15 cellular contexts compared by ENCODE assay signal in the genomic region with DNA sequence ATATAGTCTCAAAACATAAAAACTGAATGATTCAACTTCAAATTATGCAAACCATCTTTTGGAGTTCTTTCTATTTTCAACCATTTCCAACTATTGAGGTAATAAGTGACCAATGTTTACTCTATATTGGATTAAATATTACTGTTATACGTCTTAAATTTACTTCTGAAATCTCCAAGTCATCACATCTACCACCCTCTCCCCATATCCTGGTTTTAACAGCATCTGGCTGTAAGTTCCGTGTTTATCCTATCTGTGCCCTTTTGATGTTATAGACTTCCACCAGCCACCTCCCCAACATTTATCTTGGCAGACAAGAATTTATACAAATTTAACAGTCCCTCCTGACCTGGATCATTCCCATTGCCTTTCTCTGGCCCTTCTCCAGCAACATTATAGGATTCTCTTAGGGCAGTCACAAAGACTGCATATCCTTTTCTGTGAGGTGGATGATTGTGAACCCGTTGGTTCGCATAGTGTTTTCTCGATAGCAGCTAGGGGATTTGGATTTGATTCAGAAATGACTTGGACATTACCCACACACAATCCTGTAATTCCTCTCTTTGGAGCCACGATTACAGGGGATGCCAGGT.
DNase-seq lines count a peak whose midpoint lies in the region; ATAC-seq, FAIRE-seq and TF ChIP-seq lines count a peak whose summit lies in the region.
"Had no signal": no experiment of that assay in that cellular context is flagged by ENCODE, and none has a peak within 500 bp of the region (broad histone marks: within the 10 kb centered on the region; RNA-seq: fewer than 3 reads in every experiment).

No MANE protein-coding gene starts in this region.

- no peak for TF ChIP-seq POLR2A in gastroesophageal sphincter (IDR thresholded peaks at IDR 0.05)

- no peak for FAIRE-seq in astrocyte (lab: Jason Lieb, UNC)
- FAIRE-seq: HepG2, HTR-8/SVneo had no signal

- H3K79me2 ChIP-seq in astrocyte (ENCODE audit: insufficient read depth, low read length): no peaks in the 10 kb centered on the region

- peaks cover 4% of the 10 kb centered on the region for H3K4me1 ChIP-seq in astrocyte (ENCODE audit: insufficient read depth, low read length)
- peaks cover 0 to 45% (median 12%) of the 10 kb centered on the region in 3 donors for H3K4me1 ChIP-seq in gastroesophageal sphincter
- H3K4me1 ChIP-seq: BLaER1 had no signal

- H4K20me1 ChIP-seq in astrocyte (ENCODE audit: insufficient read depth, low read length): no peaks in the 10 kb centered on the region
- H4K20me1 ChIP-seq: BLaER1 had no signal

- TF ChIP-seq CTCF in astrocyte (IDR thresholded peaks at IDR 0.05; ENCODE audit: insufficient read depth, low read depth, low read length) (no peak), gastroesophageal sphincter (IDR thresholded peaks at IDR 0.05) (peak in 1 of 4 experiments; percentile 13)

- H3K27me3 Mint-ChIP-seq in astrocyte (ENCODE audit: low read depth, unreplicated experiment): no peaks in the 10 kb centered on the region
- H3K27me3 Mint-ChIP-seq: CD4-positive, CD25-positive, alpha-beta regulatory T cell had no signal

- no peak overlapping the region for H3K9ac ChIP-seq in astrocyte (ENCODE audit: low read length)
- H3K9ac ChIP-seq: BLaER1 had no signal

- H3K27me3 ChIP-seq in astrocyte (ENCODE audit: insufficient read depth, low read length): no peaks in the 10 kb centered on the region
- no peaks in the 10 kb centered on the region for H3K27me3 ChIP-seq in gastroesophageal sphincter
- H3K27me3 ChIP-seq: BLaER1 had no signal

- H3K9me3 ChIP-seq in astrocyte (ENCODE audit: insufficient read depth, low read depth, low read length) (no peaks in the 10 kb centered on the region), gastroesophageal sphincter (no peaks in the 10 kb centered on the region)
- H3K9me3 ChIP-seq: BLaER1 had no signal

- 24 to 28% methylated on average over 3 to 6 of the region's 6 CpGs for WGBS in gastroesophageal sphincter (ENCODE audit: low coverage in 1 of 2), 2 donors

- H3K36me3 ChIP-seq in astrocyte (ENCODE audit: insufficient read depth, low read length) (no peaks in the 10 kb centered on the region), gastroesophageal sphincter (no peaks in the 10 kb centered on the region)
- H3K36me3 ChIP-seq: BLaER1 had no signal

- no peaks in the 10 kb centered on the region for H3K4me1 Mint-ChIP-seq in astrocyte (ENCODE audit: low read depth, unreplicated experiment)

- H3K36me3 Mint-ChIP-seq in astrocyte (ENCODE audit: low read depth, unreplicated experiment): no peaks in the 10 kb centered on the region
- H3K36me3 Mint-ChIP-seq: CD4-positive, CD25-positive, alpha-beta regulatory T cell had no signal

- ATAC-seq in gastroesophageal sphincter: no peak
- no peak for ATAC-seq in HG03354 (IDR thresholded peaks at IDR 0.05; ENCODE audit: poor library complexity, severe bottlenecking, unreplicated experiment)
- no peak for ATAC-seq in GM18520 (IDR thresholded peaks at IDR 0.05; ENCODE audit: unreplicated experiment)
- ATAC-seq: GM23338, HepG2 had no signal

- H3K27ac ChIP-seq in astrocyte (ENCODE audit: low read depth, low read length) (no peak overlapping the region), gastroesophageal sphincter (peak overlapping the region; percentile 43 to 70 (median 51)), substantia nigra (ENCODE audit: low read depth, low read length, poor library complexity, severe bottlenecking) (no peak overlapping the region)
- H3K27ac ChIP-seq: BLaER1 had no signal

- H3K4me3 Mint-ChIP-seq in astrocyte (ENCODE audit: unreplicated experiment): no peak overlapping the region
- H3K4me3 Mint-ChIP-seq: GM23338 had no signal

- H2AFZ ChIP-seq in astrocyte (ENCODE audit: low read depth, low read length): no peak overlapping the region
- H2AFZ ChIP-seq: GM23338 had no signal

- no peak overlapping the region for H3K27ac Mint-ChIP-seq in astrocyte (ENCODE audit: unreplicated experiment)
- H3K27ac Mint-ChIP-seq: GM23338 had no signal

- peaks cover 1% of the 10 kb centered on the region for H3K9me3 Mint-ChIP-seq in astrocyte (ENCODE audit: unreplicated experiment)
- H3K9me3 Mint-ChIP-seq: GM23338 had no signal

- no peak overlapping the region for H3K4me2 ChIP-seq in astrocyte (ENCODE audit: low read length)
- H3K4me2 ChIP-seq: BLaER1, GM23338 had no signal

- peak; percentile 26 for DNase-seq in HS-27A (ENCODE audit: low read depth)
- peak; percentile 0 for DNase-seq in astrocyte (ENCODE audit: low read depth)
- DNase-seq in substantia nigra (lab: John Stamatoyannopoulos, UW): no peak
- no peak for DNase-seq in C1 segment of cervical spinal cord (lab: John Stamatoyannopoulos, UW)
- DNase-seq: AML-193; CD4-positive, CD25-positive, alpha-beta regulatory T cell; DMS53; H7 had no signal

- H3K4me3 ChIP-seq in astrocyte (ENCODE audit: insufficient read depth, low read depth, low read length): no peak overlapping the region
- H3K4me3 ChIP-seq in gastroesophageal sphincter: no peak overlapping the region
- H3K4me3 ChIP-seq: BLaER1, GM23338 had no signal

- TF ChIP-seq EP300 in gastroesophageal sphincter (IDR thresholded peaks at IDR 0.05): no peak

Comparison
In these comparisons a context has a peak if more than half of its experiments do, and no peak if none do; other contexts are left out.
1. DNase-seq: peak in HS-27A (single experiment) and astrocyte (single experiment); none in substantia nigra (0 of 49) and C1 segment of cervical spinal cord (0 of 14).
2. H3K27ac ChIP-seq: peak in gastroesophageal sphincter (4 of 4); none in astrocyte (single experiment) and substantia nigra (single experiment).